19 cellular contexts compared by ENCODE assay signal in the genomic region with DNA sequence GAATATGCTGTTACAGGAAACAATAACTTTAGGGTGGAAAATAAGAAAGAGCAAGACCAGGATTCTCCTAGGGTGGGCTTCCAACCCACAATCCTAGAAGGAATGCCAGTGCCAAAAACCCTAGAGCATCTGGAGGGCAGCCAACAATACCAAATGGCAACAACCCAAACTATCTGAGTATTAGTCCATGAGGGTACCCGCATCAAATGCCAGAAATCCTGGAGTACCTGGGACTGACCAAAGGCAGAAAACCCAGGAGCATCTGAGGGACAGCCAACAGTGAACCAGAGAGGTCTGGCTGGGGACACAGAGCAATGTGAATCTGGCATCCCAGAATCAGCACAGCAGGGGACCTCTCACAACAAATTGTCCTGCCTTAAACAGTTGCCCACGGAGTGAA.
DNase-seq lines count a peak whose midpoint lies in the region; TF ChIP-seq lines count a peak whose summit lies in the region.
"Had no signal": no experiment of that assay in that cellular context is flagged by ENCODE, and none has a peak within 500 bp of the region (broad histone marks: within the 10 kb centered on the region; RNA-seq: fewer than 3 reads in every experiment).

No MANE protein-coding gene starts in this region.

- no peaks in the 10 kb centered on the region for H3K79me2 ChIP-seq in GM23248 (ENCODE audit: insufficient read depth)

- no peak overlapping the region for H2AFZ ChIP-seq in GM23248

- no peaks in the 10 kb centered on the region for H3K9me2 ChIP-seq in GM23248 (ENCODE audit: insufficient read depth)

- intact Hi-C loops in adrenal gland (cut with DNase I) = no loop called here

- peak; percentile 2 for DNase-seq in DMS 273 (lab: John Stamatoyannopoulos, UW; ENCODE audit: unreplicated experiment)
- DNase-seq in DMS 273 treated with DMSO at 0.1 percent for 48 hours (lab: John Stamatoyannopoulos, UW) = no peak
- no peak for DNase-seq in GM23248
- DNase-seq in astrocyte of the hippocampus (ENCODE audit: low read depth, low spot score) = peak; percentile 21
- no peak for DNase-seq in adrenal gland
- DNase-seq in inferior parietal cortex (ENCODE audit: extremely low spot score) = no peak
- DNase-seq in amygdala (lab: John Stamatoyannopoulos, UW) = no peak
- DNase-seq: 8988T; C1 segment of cervical spinal cord; CD4-positive, CD25-positive, alpha-beta regulatory T cell; CD8-positive, alpha-beta memory T cell; COR-L47; DMS153; DMS79 treated with DMSO at 0.1 percent for 48 hours; GF-D8; GOT3; H7; HFFc6 had no signal

- no peaks in the 10 kb centered on the region for H3K36me3 ChIP-seq in GM23248 (ENCODE audit: low read depth)
- no peaks in the 10 kb centered on the region for H3K36me3 ChIP-seq in adrenal gland (replicated peaks in 1 of 2)

- H3F3A ChIP-seq in GM23248 (ENCODE audit: insufficient read depth) = no peaks in the 10 kb centered on the region

- H3K27me3 ChIP-seq in GM23248 (replicated peaks; ENCODE audit: insufficient read depth) = no peaks in the 10 kb centered on the region
- no peaks in the 10 kb centered on the region for H3K27me3 ChIP-seq in adrenal gland

- no peak for TF ChIP-seq CTCF in adrenal gland (IDR thresholded peaks at IDR 0.05)

- in situ Hi-C loops in GM23248 (cut with MboI) = no loop called here

- H3K4me3 ChIP-seq in GM23248 (no peak overlapping the region), adrenal gland (no peak overlapping the region)

- H3K27ac ChIP-seq in GM23248 = no peak overlapping the region
- H3K27ac ChIP-seq in adrenal gland = no peak overlapping the region
- H3K27ac ChIP-seq: HL-60 had no signal

- no peak for TF ChIP-seq POLR2A in adrenal gland (IDR thresholded peaks at IDR 0.05)

- H3K9ac ChIP-seq in GM23248 = no peak overlapping the region

- no peaks in the 10 kb centered on the region for H4K20me1 ChIP-seq in GM23248 (ENCODE audit: insufficient read depth)

- WGBS in GM23248 (ENCODE audit: low coverage in 1 of 2, low lambda C conversion rate in 2 of 2, missing lambda C conversion rate in 2 of 2), 2 experiments = 79 to 87% methylated on average over 2 of the region's 2 CpGs
- WGBS in adrenal gland, 4 donors = 72 to 90% (median 80%) methylated on average over 2 of the region's 2 CpGs

- 0 out of 2 replicates have a peak, but pooled peaks cover 9% of the 10 kb centered on the region for H3K4me1 ChIP-seq in GM23248 (ENCODE audit: insufficient read depth)
- no peaks in the 10 kb centered on the region for H3K4me1 ChIP-seq in adrenal gland (replicated peaks in 1 of 2)

- H3K9me3 ChIP-seq in GM23248 (ENCODE audit: low read depth) (no peaks in the 10 kb centered on the region), adrenal gland (replicated peaks in 1 of 3) (no peaks in the 10 kb centered on the region)

- H3K4me2 ChIP-seq in GM23248 (ENCODE audit: unreplicated experiment) = peak overlapping the region; percentile 31

Comparison
In these comparisons a context has a peak if more than half of its experiments do, and no peak if none do; other contexts are left out.
1. DNase-seq: peak in DMS 273 (single experiment) and astrocyte of the hippocampus (single experiment); none in DMS 273 treated with DMSO at 0.1 percent for 48 hours (single experiment), GM23248 (single experiment), adrenal gland (0 of 7), inferior parietal cortex (single experiment) and amygdala (0 of 56).